1 cellular context compared by ENCODE assay signal in genomic region chr6:31737315-31738047, GRCh38.
TF ChIP-seq lines count a peak whose summit lies in the region.

No MANE protein-coding gene starts in this region.

TF ChIP-seq in IMR-90, 13 proteins besides CTCF, POLR2A, EP300 and RAD21:
- TF ChIP-seq USF2 (IDR thresholded peaks at IDR 0.05; ENCODE audit: low read depth, low read length), result no peak
- no peak for TF ChIP-seq ELK1 (IDR thresholded peaks at IDR 0.05; ENCODE audit: borderline replicate concordance, low read depth, low read length)
- TF ChIP-seq CHD1 (IDR thresholded peaks at IDR 0.05; ENCODE audit: low read depth, low read length), result no peak
- TF ChIP-seq NFE2L2 (IDR thresholded peaks at IDR 0.05; ENCODE audit: low read depth, low read length), result no peak
- no peak for TF ChIP-seq BHLHE40 (IDR thresholded peaks at IDR 0.05; ENCODE audit: low read depth, low read length)
- no peak for TF ChIP-seq MAFK (IDR thresholded peaks at IDR 0.05; ENCODE audit: low read depth, low read length)
TF ChIP-seq in IMR-90: peak in this region for 0.
